ENCODE assay signal across 1 cellular context in the genomic region with DNA sequence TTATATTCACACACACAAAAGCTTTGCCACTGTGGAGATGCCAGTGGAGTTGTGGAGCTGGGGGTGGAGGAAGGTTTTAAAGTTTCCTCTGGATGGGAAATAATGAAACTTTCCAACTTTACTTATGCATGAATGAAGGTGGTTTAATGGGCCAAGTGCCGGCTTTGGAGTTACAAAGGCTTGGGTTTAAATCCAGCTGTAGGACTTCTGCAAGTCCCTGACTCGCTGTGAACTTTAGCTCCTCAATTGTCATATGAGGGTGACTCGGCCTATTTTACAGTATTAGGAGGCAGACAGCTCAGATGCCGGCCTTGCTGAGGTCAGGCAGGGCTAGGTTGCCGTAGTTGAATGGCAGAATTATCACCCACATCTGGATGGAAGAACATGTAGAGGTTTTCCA.
TF ChIP-seq lines count a peak whose summit lies in the region.

No MANE protein-coding gene starts in this region.

TF ChIP-seq in GM23338, 12 proteins besides CTCF, POLR2A, EP300 and RAD21 (continued from another document):
- TF ChIP-seq, protein P1, sequence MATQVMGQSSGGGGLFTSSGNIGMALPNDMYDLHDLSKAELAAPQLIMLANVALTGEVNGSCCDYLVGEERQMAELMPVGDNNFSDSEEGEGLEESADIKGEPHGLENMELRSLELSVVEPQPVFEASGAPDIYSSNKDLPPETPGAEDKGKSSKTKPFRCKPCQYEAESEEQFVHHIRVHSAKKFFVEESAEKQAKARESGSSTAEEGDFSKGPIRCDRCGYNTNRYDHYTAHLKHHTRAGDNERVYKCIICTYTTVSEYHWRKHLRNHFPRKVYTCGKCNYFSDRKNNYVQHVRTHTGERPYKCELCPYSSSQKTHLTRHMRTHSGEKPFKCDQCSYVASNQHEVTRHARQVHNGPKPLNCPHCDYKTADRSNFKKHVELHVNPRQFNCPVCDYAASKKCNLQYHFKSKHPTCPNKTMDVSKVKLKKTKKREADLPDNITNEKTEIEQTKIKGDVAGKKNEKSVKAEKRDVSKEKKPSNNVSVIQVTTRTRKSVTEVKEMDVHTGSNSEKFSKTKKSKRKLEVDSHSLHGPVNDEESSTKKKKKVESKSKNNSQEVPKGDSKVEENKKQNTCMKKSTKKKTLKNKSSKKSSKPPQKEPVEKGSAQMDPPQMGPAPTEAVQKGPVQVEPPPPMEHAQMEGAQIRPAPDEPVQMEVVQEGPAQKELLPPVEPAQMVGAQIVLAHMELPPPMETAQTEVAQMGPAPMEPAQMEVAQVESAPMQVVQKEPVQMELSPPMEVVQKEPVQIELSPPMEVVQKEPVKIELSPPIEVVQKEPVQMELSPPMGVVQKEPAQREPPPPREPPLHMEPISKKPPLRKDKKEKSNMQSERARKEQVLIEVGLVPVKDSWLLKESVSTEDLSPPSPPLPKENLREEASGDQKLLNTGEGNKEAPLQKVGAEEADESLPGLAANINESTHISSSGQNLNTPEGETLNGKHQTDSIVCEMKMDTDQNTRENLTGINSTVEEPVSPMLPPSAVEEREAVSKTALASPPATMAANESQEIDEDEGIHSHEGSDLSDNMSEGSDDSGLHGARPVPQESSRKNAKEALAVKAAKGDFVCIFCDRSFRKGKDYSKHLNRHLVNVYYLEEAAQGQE (IDR thresholded peaks at IDR 0.05; ENCODE audit: unreplicated experiment), result no peak
- TF ChIP-seq, protein P2, sequence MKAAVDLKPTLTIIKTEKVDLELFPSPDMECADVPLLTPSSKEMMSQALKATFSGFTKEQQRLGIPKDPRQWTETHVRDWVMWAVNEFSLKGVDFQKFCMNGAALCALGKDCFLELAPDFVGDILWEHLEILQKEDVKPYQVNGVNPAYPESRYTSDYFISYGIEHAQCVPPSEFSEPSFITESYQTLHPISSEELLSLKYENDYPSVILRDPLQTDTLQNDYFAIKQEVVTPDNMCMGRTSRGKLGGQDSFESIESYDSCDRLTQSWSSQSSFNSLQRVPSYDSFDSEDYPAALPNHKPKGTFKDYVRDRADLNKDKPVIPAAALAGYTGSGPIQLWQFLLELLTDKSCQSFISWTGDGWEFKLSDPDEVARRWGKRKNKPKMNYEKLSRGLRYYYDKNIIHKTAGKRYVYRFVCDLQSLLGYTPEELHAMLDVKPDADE (IDR thresholded peaks at IDR 0.05), result no peak
- TF ChIP-seq POLR2AphosphoS5 (IDR thresholded peaks at IDR 0.05; ENCODE audit: low read depth) (no peak), EZH2 (IDR thresholded peaks at IDR 0.05; ENCODE audit: low read depth, unreplicated experiment) (no peak), NANOG (IDR thresholded peaks at IDR 0.05; ENCODE audit: borderline replicate concordance) (no peak), JUNB (IDR thresholded peaks at IDR 0.05; ENCODE audit: unreplicated experiment) (no peak)
- TF ChIP-seq, protein P3, sequence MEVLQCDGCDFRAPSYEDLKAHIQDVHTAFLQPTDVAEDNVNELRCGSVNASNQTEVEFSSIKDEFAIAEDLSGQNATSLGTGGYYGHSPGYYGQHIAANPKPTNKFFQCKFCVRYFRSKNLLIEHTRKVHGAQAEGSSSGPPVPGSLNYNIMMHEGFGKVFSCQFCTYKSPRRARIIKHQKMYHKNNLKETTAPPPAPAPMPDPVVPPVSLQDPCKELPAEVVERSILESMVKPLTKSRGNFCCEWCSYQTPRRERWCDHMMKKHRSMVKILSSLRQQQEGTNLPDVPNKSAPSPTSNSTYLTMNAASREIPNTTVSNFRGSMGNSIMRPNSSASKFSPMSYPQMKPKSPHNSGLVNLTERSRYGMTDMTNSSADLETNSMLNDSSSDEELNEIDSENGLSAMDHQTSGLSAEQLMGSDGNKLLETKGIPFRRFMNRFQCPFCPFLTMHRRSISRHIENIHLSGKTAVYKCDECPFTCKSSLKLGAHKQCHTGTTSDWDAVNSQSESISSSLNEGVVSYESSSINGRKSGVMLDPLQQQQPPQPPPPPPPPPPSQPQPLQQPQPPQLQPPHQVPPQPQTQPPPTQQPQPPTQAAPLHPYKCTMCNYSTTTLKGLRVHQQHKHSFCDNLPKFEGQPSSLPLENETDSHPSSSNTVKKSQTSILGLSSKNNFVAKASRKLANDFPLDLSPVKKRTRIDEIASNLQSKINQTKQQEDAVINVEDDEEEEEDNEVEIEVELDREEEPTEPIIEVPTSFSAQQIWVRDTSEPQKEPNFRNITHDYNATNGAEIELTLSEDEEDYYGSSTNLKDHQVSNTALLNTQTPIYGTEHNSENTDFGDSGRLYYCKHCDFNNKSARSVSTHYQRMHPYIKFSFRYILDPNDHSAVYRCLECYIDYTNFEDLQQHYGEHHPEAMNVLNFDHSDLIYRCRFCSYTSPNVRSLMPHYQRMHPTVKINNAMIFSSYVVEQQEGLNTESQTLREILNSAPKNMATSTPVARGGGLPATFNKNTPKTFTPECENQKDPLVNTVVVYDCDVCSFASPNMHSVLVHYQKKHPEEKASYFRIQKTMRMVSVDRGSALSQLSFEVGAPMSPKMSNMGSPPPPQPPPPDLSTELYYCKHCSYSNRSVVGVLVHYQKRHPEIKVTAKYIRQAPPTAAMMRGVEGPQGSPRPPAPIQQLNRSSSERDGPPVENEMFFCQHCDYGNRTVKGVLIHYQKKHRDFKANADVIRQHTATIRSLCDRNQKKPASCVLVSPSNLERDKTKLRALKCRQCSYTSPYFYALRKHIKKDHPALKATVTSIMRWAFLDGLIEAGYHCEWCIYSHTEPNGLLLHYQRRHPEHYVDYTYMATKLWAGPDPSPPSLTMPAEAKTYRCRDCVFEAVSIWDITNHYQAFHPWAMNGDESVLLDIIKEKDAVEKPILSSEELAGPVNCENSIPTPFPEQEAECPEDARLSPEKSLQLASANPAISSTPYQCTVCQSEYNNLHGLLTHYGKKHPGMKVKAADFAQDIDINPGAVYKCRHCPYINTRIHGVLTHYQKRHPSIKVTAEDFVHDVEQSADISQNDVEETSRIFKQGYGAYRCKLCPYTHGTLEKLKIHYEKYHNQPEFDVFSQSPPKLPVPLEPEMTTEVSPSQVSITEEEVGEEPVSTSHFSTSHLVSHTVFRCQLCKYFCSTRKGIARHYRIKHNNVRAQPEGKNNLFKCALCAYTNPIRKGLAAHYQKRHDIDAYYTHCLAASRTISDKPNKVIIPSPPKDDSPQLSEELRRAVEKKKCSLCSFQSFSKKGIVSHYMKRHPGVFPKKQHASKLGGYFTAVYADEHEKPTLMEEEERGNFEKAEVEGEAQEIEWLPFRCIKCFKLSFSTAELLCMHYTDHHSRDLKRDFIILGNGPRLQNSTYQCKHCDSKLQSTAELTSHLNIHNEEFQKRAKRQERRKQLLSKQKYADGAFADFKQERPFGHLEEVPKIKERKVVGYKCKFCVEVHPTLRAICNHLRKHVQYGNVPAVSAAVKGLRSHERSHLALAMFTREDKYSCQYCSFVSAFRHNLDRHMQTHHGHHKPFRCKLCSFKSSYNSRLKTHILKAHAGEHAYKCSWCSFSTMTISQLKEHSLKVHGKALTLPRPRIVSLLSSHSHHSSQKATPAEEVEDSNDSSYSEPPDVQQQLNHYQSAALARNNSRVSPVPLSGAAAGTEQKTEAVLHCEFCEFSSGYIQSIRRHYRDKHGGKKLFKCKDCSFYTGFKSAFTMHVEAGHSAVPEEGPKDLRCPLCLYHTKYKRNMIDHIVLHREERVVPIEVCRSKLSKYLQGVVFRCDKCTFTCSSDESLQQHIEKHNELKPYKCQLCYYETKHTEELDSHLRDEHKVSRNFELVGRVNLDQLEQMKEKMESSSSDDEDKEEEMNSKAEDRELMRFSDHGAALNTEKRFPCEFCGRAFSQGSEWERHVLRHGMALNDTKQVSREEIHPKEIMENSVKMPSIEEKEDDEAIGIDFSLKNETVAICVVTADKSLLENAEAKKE (CRISPR knock-in tag; IDR thresholded peaks at IDR 0.05), result no peak
TF ChIP-seq in GM23338: peak in this region for 0.
